ENCODE assay signal across 1 cellular context in genomic region chr10:78925800-78926319, GRCh38.
A peak's percentile ranks its signal among the peaks of the same experiment; 100 is the strongest.
TF ChIP-seq lines count a peak whose summit lies in the region.

No MANE protein-coding gene starts in this region.

TF ChIP-seq in HEK293, 187 proteins besides CTCF, POLR2A, EP300 and RAD21 (continued from another document):
- TF ChIP-seq ZNF354C (tag by site-specific recombination; IDR thresholded peaks at IDR 0.05; ENCODE audit: borderline replicate concordance, low read depth) = no peak
- TF ChIP-seq ZNF600 (tag by site-specific recombination; IDR thresholded peaks at IDR 0.05) = peak; percentile 39; the same call in 1 of the 2 replicates
- TF ChIP-seq ZNF629 (tag by site-specific recombination; IDR thresholded peaks at IDR 0.05) = 0 out of 2 replicates have a peak, but pooled peaks have one; percentile 28
- no peak for TF ChIP-seq SP2 (tag by site-specific recombination; IDR thresholded peaks at IDR 0.05)
